Comparison of ENCODE assay signal across 8 cellular contexts in the genomic region with DNA sequence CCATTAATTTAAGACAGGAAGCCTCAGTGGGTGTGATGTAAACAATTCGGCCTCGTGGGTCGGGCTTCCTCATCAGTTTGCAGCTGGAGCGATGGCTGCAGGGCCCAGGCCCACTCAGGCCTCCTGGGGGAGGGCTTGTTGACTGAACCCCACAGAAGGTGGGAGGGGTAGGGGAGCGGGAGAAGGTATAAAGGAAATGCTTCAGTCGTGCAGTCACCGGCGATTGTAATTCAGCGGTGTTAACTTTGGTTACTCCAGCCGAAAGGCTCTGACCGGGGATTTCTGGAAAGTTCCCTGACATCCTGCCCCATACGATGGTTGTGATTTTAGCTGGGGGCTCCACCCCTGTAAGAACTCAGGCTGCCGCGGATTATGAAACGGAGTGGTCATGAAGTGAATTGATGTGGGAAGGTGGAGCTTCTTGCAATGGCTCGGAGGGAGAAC.
DNase-seq lines count a peak whose midpoint lies in the region; ATAC-seq and TF ChIP-seq lines count a peak whose summit lies in the region.

No MANE protein-coding gene starts in this region.

- peak overlapping the region; percentile 82 for H3K27ac ChIP-seq in caudate nucleus (ENCODE audit: low read depth, low read length)
- peak overlapping the region; percentile 67 to 82 (median 78) for H3K27ac ChIP-seq in stomach

- TF ChIP-seq CTCF in kidney epithelial cell (IDR thresholded peaks at IDR 0.05; ENCODE audit: insufficient read depth, low read length, poor library complexity, severe bottlenecking) (no peak), stomach (IDR thresholded peaks at IDR 0.05) (no peak)

- H3K9me3 ChIP-seq in stomach = peaks cover 7 to 13% (median 9%) of the 10 kb centered on the region in 4 donors

- H3K4me1 ChIP-seq in stomach = peaks cover 11 to 32% (median 23%) of the 10 kb centered on the region in 4 donors

- no peak for TF ChIP-seq EP300 in stomach (IDR thresholded peaks at IDR 0.05)

- intact Hi-C loops in Right ventricle myocardium inferior (cut with DNase I) = loop anchor here (10.0 kb wide), 1 partner anchor 181 kb away; no protein-coding TSS in a partner anchor
- intact Hi-C loops in cardiac septum (cut with DNase I) = loop anchor here (2.0 kb wide), 1 partner anchor 175 kb away; no protein-coding TSS in a partner anchor
- intact Hi-C loops in stomach (cut with DNase I; ENCODE audit: low total_unique reads) = no loop called here

- ATAC-seq in Right ventricle myocardium inferior (peak; percentile 54), HG03108 (IDR thresholded peaks at IDR 0.05; ENCODE audit: unreplicated experiment) (no peak), GM19467 (IDR thresholded peaks at IDR 0.05; ENCODE audit: unreplicated experiment) (no peak)

- H3K36me3 ChIP-seq in kidney epithelial cell (ENCODE audit: control insufficient read depth, insufficient read depth, low read length) (peaks cover 1% of the 10 kb centered on the region), stomach (peaks cover 0 to 3% (median 0%) of the 10 kb centered on the region in 4 donors)

- DNase-seq in Right ventricle myocardium inferior (ENCODE audit: missing footprints) (no peak), cardiac septum (ENCODE audit: low spot score) (no peak), caudate nucleus (lab: John Stamatoyannopoulos, UW) (peak in 9 of 61 donors; percentile 19 to 64 (median 37)), kidney epithelial cell (ENCODE audit: low read depth) (peak; percentile 60), stomach (no peak), NCI-H1930 (lab: John Stamatoyannopoulos, UW) (no peak)

- 1 to 6% (median 2%) methylated on average over 16 of the region's 16 CpGs for WGBS in stomach, 5 donors

- no peak for TF ChIP-seq POLR2A in stomach (IDR thresholded peaks at IDR 0.05)

- H3K4me3 ChIP-seq in kidney epithelial cell (ENCODE audit: low read depth, low read length) = peak overlapping the region; percentile 61
- peak overlapping the region; percentile 59 to 70 (median 66) for H3K4me3 ChIP-seq in stomach

- H3K27me3 ChIP-seq in kidney epithelial cell (ENCODE audit: control insufficient read depth, insufficient read depth, low read length) (no peaks in the 10 kb centered on the region), stomach (peaks cover 0 to 11% (median 0%) of the 10 kb centered on the region in 3 donors)
